11 cellular contexts compared by ENCODE assay signal in genomic region chr5:14178671-14179211, GRCh38. TPM values are rescaled to one million over a fixed set of nuclear protein-coding genes. Genes with fewer than 3 reads are reported as not detected.
DNase-seq lines count a peak whose midpoint lies in the region; ATAC-seq, FAIRE-seq and TF ChIP-seq lines count a peak whose summit lies in the region.
"Had no signal": no experiment of that assay in that cellular context is flagged by ENCODE, and none has a peak within 500 bp of the region (broad histone marks: within the 10 kb centered on the region; RNA-seq: fewer than 3 reads in every experiment).

No MANE protein-coding gene starts in this region.

- H3K27me3 ChIP-seq in rectal smooth muscle tissue (ENCODE audit: control insufficient read depth, insufficient read depth, low read length) = no peaks in the 10 kb centered on the region
- H3K27me3 ChIP-seq: colonic mucosa had no signal

- no peak overlapping the region for H3K4me3 ChIP-seq in fibroblast of pulmonary artery (replicated peaks; ENCODE audit: low read depth, low read length)
- no peak overlapping the region for H3K4me3 ChIP-seq in rectal smooth muscle tissue (ENCODE audit: low read length)
- H3K4me3 ChIP-seq: colonic mucosa had no signal

- no peak for ATAC-seq in HG02852 (IDR thresholded peaks at IDR 0.05; ENCODE audit: unreplicated experiment)
- no peak for ATAC-seq in HG03565 (IDR thresholded peaks at IDR 0.05; ENCODE audit: unreplicated experiment)

- TF ChIP-seq CTCF in fibroblast of pulmonary artery (IDR thresholded peaks at IDR 0.05; ENCODE audit: low read length, missing control alignments) = no peak

- peak; percentile 47 for FAIRE-seq in GM12891 (lab: Jason Lieb, UNC)

- TF ChIP-seq POLR2A in GM12891 (IDR thresholded peaks at IDR 0.05; ENCODE audit: low read depth, low read length) = no peak

- peaks cover 32% of the 10 kb centered on the region for H3K4me1 ChIP-seq in rectal smooth muscle tissue (ENCODE audit: control insufficient read depth, insufficient read depth, low read length)
- H3K4me1 ChIP-seq: colonic mucosa had no signal

- no peak overlapping the region for H3K9ac ChIP-seq in rectal smooth muscle tissue (ENCODE audit: low read length)

- DNase-seq in GM12891 (ENCODE audit: insufficient read length, low spot score) (no peak), SK-MEL-5 (ENCODE audit: low read depth, low spot score) (peak; percentile 84), fibroblast of pulmonary artery (ENCODE audit: low read depth) (peak; percentile 66), NCI-H1694 treated with DMSO at 0.1 percent for 48 hours (lab: John Stamatoyannopoulos, UW) (no peak), NCI-H1048 (lab: John Stamatoyannopoulos, UW) (no peak)
- DNase-seq: colonic mucosa, NCI-H1417 treated with DMSO at 0.1 percent for 48 hours, SHP77 treated with DMSO at 0.1 percent for 48 hours had no signal

- in situ Hi-C loops in SK-MEL-5 (cut with HindIII; ENCODE audit: low pct_unique_long_range_greater_than_20kb, low sequenced_read_pairs) = no loop called here

- H3K27ac ChIP-seq in rectal smooth muscle tissue (ENCODE audit: low read depth, low read length) = peak overlapping the region; percentile 6
- H3K27ac ChIP-seq: colonic mucosa had no signal

- no peaks in the 10 kb centered on the region for H3K36me3 ChIP-seq in rectal smooth muscle tissue (ENCODE audit: control insufficient read depth, insufficient read depth, low read length)
- H3K36me3 ChIP-seq: colonic mucosa had no signal

TF ChIP-seq in GM12891, 5 proteins besides CTCF, POLR2A, EP300 and RAD21:
- TF ChIP-seq POU2F2 (IDR thresholded peaks at IDR 0.05; ENCODE audit: low read depth, low read length) (no peak), SPI1 (IDR thresholded peaks at IDR 0.05; ENCODE audit: low read depth, low read length) (no peak), PAX5 (IDR thresholded peaks at IDR 0.05; ENCODE audit: insufficient read depth, low read length, severe bottlenecking) (no peak), TAF1 (IDR thresholded peaks at IDR 0.05; ENCODE audit: low read depth, low read length) (no peak), POLR2AphosphoS5 (IDR thresholded peaks at IDR 0.05; ENCODE audit: low read depth, low read length) (no peak)
TF ChIP-seq in GM12891: peak in this region for 0.

RNA-seq across cellular contexts. Expression of gene TRIO, which starts 35.6 kb away (rescaled TPM):
- polyA plus RNA-seq in GM12891 (2012; ENCODE audit: low read depth, missing spikeins) = 24.2 TPM
- total RNA-seq in SK-MEL-5 (2014; rRNA removed; shearing (Covaris generic)) = 150 and 176 TPM in 2 replicates
- polyA plus RNA-seq in SK-MEL-5 (2015; cell fraction: cytosol; rRNA removed) = 109 and 126 TPM in 2 replicates
- polyA plus RNA-seq in SK-MEL-5 (2015; cell fraction: nucleus; rRNA removed) = 316 and 397 TPM in 2 replicates

Comparison
In these comparisons a context has a peak if more than half of its experiments do, and no peak if none do; other contexts are left out.
1. DNase-seq: peak in SK-MEL-5 (single experiment) and fibroblast of pulmonary artery (single experiment); none in GM12891 (single experiment), NCI-H1694 treated with DMSO at 0.1 percent for 48 hours (single experiment) and NCI-H1048 (single experiment).